Comparison of ENCODE assay signal across 30 cellular contexts in the genomic region with DNA sequence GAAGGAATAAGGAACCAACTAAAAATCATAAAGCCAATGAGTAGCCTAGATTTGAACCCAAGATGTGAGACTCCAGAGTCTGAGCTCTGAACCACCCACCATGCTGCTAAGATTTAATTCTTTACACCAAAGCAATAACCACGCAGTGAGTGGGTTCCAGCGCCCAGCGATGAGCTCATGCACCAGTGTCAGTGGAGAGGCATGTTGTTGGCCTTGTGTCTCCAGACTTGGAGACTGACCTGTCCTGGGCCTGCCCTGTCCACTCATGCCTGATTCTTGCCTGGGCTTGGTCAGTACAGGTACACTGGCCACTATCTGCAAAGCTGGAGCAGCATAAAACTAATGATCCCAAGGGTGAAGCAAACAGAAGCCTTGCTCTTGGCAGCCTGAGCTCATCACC. TPM values are rescaled to one million over a fixed set of nuclear protein-coding genes. Genes with fewer than 3 reads are reported as not detected.
"Had no signal": no experiment of that assay in that cellular context is flagged by ENCODE, and none has a peak within 500 bp of the region (broad histone marks: within the 10 kb centered on the region; RNA-seq: fewer than 3 reads in every experiment).

No MANE protein-coding gene starts in this region.

- H3K4me3 Mint-ChIP-seq: activated CD4-positive, alpha-beta memory T cell treated with anti-CD3 and anti-CD28 coated beads for 36 hours; activated CD4-positive, alpha-beta T cell treated with anti-CD3 and anti-CD28 coated beads for 36 hours; activated CD4-positive, alpha-beta T cell treated with anti-CD3 and anti-CD28 coated beads, Interleukin-2, amount 10 ng/mL, durations not matched to agents 24 days and 14 days; activated CD8-positive, alpha-beta memory T cell treated with anti-CD3 and anti-CD28 coated beads, Interleukin-2, amount 10 ng/mL, durations not matched to agents 7 days and 5 days; activated CD8-positive, alpha-beta T cell treated with anti-CD3 and anti-CD28 coated beads, Interleukin-2, amount 10 ng/mL, durations not matched to agents 7 days and 5 days; activated naive CD4-positive, alpha-beta T cell treated with anti-CD3 and anti-CD28 coated beads for 36 hours; activated naive CD4-positive, alpha-beta T cell treated with anti-CD3 and anti-CD28 coated beads, Interleukin-2, amount 50 U/mL, for 24 hours; activated naive CD8-positive, alpha-beta T cell treated with anti-CD3 and anti-CD28 coated beads, Interleukin-2, amount 10 ng/mL, durations not matched to agents 7 days and 5 days; activated T-helper 1 cell treated with anti-CD3 and anti-CD28 coated beads, Interleukin-12 subunit alpha, Interleukin-12 subunit beta, Interleukin-2, Interleukin-4 antibody, amounts not matched to agents 30 ng/mL and 10 ng/mL and 1 ng/mL, durations not matched to agents 14 hours and 24 hours and 36 hours; brain; central memory CD8-positive, alpha-beta T cell; dendritic cell treated with granulocyte-macrophage colony-stimulating factor and Interleukin-4, amounts not matched to agents 40 ng/mL and 50 ng/mL, for 4 days; endodermal cell had no signal

- H3K36me3 ChIP-seq: ascending aorta, breast epithelium, cardiac muscle cell had no signal

- H3K27ac ChIP-seq: ascending aorta, cardiac muscle cell, dorsolateral prefrontal cortex had no signal

- H3K4me1 ChIP-seq: ascending aorta had no signal

- H3K9me3 Mint-ChIP-seq: activated CD4-positive, alpha-beta memory T cell treated with anti-CD3 and anti-CD28 coated beads for 36 hours; activated CD4-positive, alpha-beta T cell treated with anti-CD3 and anti-CD28 coated beads, Interleukin-2, amount 10 ng/mL, durations not matched to agents 24 days and 14 days; activated naive CD4-positive, alpha-beta T cell treated with anti-CD3 and anti-CD28 coated beads for 36 hours; activated naive CD4-positive, alpha-beta T cell treated with anti-CD3 and anti-CD28 coated beads, Interleukin-2, amount 50 U/mL, for 24 hours; activated naive CD8-positive, alpha-beta T cell treated with anti-CD3 and anti-CD28 coated beads, Interleukin-2, amount 10 ng/mL, durations not matched to agents 7 days and 5 days; activated T-helper 1 cell treated with anti-CD3 and anti-CD28 coated beads, Interleukin-12 subunit alpha, Interleukin-12 subunit beta, Interleukin-2, Interleukin-4 antibody, amounts not matched to agents 30 ng/mL and 10 ng/mL and 1 ng/mL, durations not matched to agents 14 hours and 24 hours and 36 hours; activated T-helper 2 cell treated with anti-CD3 and anti-CD28 coated beads, Interferon-gamma antibody, Interleukin-2, Interleukin-4, amounts not matched to agents 10 μg/mL and 5 μg/mL and 100 μg/mL, durations not matched to agents 14 hours and 24 hours and 36 hours; brain; central memory CD8-positive, alpha-beta T cell; dendritic cell treated with granulocyte-macrophage colony-stimulating factor and Interleukin-4, amounts not matched to agents 40 ng/mL and 50 ng/mL, for 4 days; endodermal cell had no signal

- H3K36me3 Mint-ChIP-seq: activated CD4-positive, alpha-beta memory T cell treated with anti-CD3 and anti-CD28 coated beads for 36 hours; activated CD8-positive, alpha-beta memory T cell treated with anti-CD3 and anti-CD28 coated beads, Interleukin-2, amount 10 ng/mL, durations not matched to agents 7 days and 5 days; activated naive CD4-positive, alpha-beta T cell treated with anti-CD3 and anti-CD28 coated beads, Interleukin-2, amount 50 U/mL, for 24 hours; activated naive CD8-positive, alpha-beta T cell treated with anti-CD3 and anti-CD28 coated beads, Interleukin-2, amount 10 ng/mL, durations not matched to agents 7 days and 5 days; brain had no signal

- H3K27ac Mint-ChIP-seq: activated CD4-positive, alpha-beta memory T cell treated with anti-CD3 and anti-CD28 coated beads for 36 hours; activated CD4-positive, alpha-beta T cell treated with anti-CD3 and anti-CD28 coated beads for 36 hours; activated CD4-positive, alpha-beta T cell treated with anti-CD3 and anti-CD28 coated beads, Interleukin-2, amount 10 ng/mL, durations not matched to agents 24 days and 14 days; activated CD8-positive, alpha-beta memory T cell treated with anti-CD3 and anti-CD28 coated beads, Interleukin-2, amount 10 ng/mL, durations not matched to agents 7 days and 5 days; activated CD8-positive, alpha-beta T cell treated with anti-CD3 and anti-CD28 coated beads, Interleukin-2, amount 10 ng/mL, durations not matched to agents 7 days and 5 days; activated naive CD4-positive, alpha-beta T cell treated with anti-CD3 and anti-CD28 coated beads for 36 hours; activated naive CD4-positive, alpha-beta T cell treated with anti-CD3 and anti-CD28 coated beads, Interleukin-2, amount 50 U/mL, for 24 hours; activated naive CD8-positive, alpha-beta T cell treated with anti-CD3 and anti-CD28 coated beads, Interleukin-2, amount 10 ng/mL, durations not matched to agents 7 days and 5 days; activated T-helper 1 cell treated with anti-CD3 and anti-CD28 coated beads, Interleukin-12 subunit alpha, Interleukin-12 subunit beta, Interleukin-2, Interleukin-4 antibody, amounts not matched to agents 30 ng/mL and 10 ng/mL and 1 ng/mL, durations not matched to agents 14 hours and 24 hours and 36 hours; activated T-helper 2 cell treated with anti-CD3 and anti-CD28 coated beads, Interferon-gamma antibody, Interleukin-2, Interleukin-4, amounts not matched to agents 10 μg/mL and 5 μg/mL and 100 μg/mL, durations not matched to agents 14 hours and 24 hours and 36 hours; brain; dendritic cell treated with granulocyte-macrophage colony-stimulating factor and Interleukin-4, amounts not matched to agents 40 ng/mL and 50 ng/mL, for 4 days; endodermal cell had no signal

- FAIRE-seq: frontal cortex had no signal

- H3K4me3 ChIP-seq: ascending aorta, breast epithelium, cardiac muscle cell, coronary artery, dorsolateral prefrontal cortex had no signal

- H3K9me3 ChIP-seq: ascending aorta, breast epithelium had no signal

- DNase-seq: activated CD4-positive, alpha-beta memory T cell treated with anti-CD3 and anti-CD28 coated beads for 36 hours; activated CD4-positive, alpha-beta T cell treated with anti-CD3 and anti-CD28 coated beads for 36 hours; activated CD4-positive, alpha-beta T cell treated with anti-CD3 and anti-CD28 coated beads, Interleukin-2, amount 10 ng/mL, durations not matched to agents 24 days and 14 days; activated CD4-positive, CD25-positive, alpha-beta regulatory T cell; activated CD4-positive, CD25-positive, alpha-beta regulatory T cell treated with anti-CD3 and anti-CD28 coated beads, Interleukin-2, amount 50 U/mL, for 72 hours; activated CD8-positive, alpha-beta memory T cell treated with anti-CD3 and anti-CD28 coated beads, Interleukin-2, amount 10 ng/mL, durations not matched to agents 7 days and 5 days; activated CD8-positive, alpha-beta memory T cell treated with anti-CD3 and anti-CD28 coated beads, Interleukin-2, amount 50 U/mL, for 4 hours; activated CD8-positive, alpha-beta T cell treated with anti-CD3 and anti-CD28 coated beads, Interleukin-2, amount 10 ng/mL, durations not matched to agents 7 days and 5 days; activated effector memory CD4-positive, alpha-beta T cell treated with anti-CD3 and anti-CD28 coated beads, Interleukin-2, amount 50 U/mL, for 16 hours; activated naive CD4-positive, alpha-beta T cell treated with anti-CD3 and anti-CD28 coated beads for 36 hours; activated naive CD8-positive, alpha-beta T cell treated with anti-CD3 and anti-CD28 coated beads, Interleukin-2, amount 10 ng/mL, durations not matched to agents 7 days and 5 days; activated T-cell treated with anti-CD3 and anti-CD28 coated beads, Interleukin-2, amount 50 U/mL, for 1 hour; activated T-cell treated with anti-CD3 and anti-CD28 coated beads, Interleukin-2, amount 50 U/mL, for 48 hours; dorsolateral prefrontal cortex; effector memory CD4-positive, alpha-beta T cell; endodermal cell; foreskin fibroblast; T-helper 2 cell had no signal

- H3K27me3 ChIP-seq: ascending aorta, breast epithelium, cardiac muscle cell, dorsolateral prefrontal cortex had no signal

- H3K4me1 Mint-ChIP-seq: activated CD4-positive, alpha-beta T cell treated with anti-CD3 and anti-CD28 coated beads for 36 hours; activated CD4-positive, alpha-beta T cell treated with anti-CD3 and anti-CD28 coated beads, Interleukin-2, amount 10 ng/mL, durations not matched to agents 24 days and 14 days; activated naive CD4-positive, alpha-beta T cell treated with anti-CD3 and anti-CD28 coated beads, Interleukin-2, amount 50 U/mL, for 24 hours; central memory CD8-positive, alpha-beta T cell had no signal

RNA-seq across cellular contexts. Expression of gene TIMP3, which starts 53.9 kb away (rescaled TPM):
- total RNA-seq: activated CD4-positive, alpha-beta memory T cell treated with anti-CD3 and anti-CD28 coated beads for 36 hours; activated CD4-positive, alpha-beta T cell treated with anti-CD3 and anti-CD28 coated beads for 36 hours; activated CD4-positive, alpha-beta T cell treated with anti-CD3 and anti-CD28 coated beads, Interleukin-2, amount 10 ng/mL, durations not matched to agents 24 days and 14 days; activated CD8-positive, alpha-beta memory T cell treated with anti-CD3 and anti-CD28 coated beads, Interleukin-2, amount 10 ng/mL, durations not matched to agents 7 days and 5 days; activated CD8-positive, alpha-beta T cell treated with anti-CD3 and anti-CD28 coated beads, Interleukin-2, amount 10 ng/mL, durations not matched to agents 7 days and 5 days; activated naive CD4-positive, alpha-beta T cell treated with anti-CD3 and anti-CD28 coated beads for 36 hours; activated T-helper 1 cell treated with anti-CD3 and anti-CD28 coated beads, Interleukin-12 subunit alpha, Interleukin-12 subunit beta, Interleukin-2, Interleukin-4 antibody, amounts not matched to agents 30 ng/mL and 10 ng/mL and 1 ng/mL, durations not matched to agents 14 hours and 24 hours and 36 hours; T-helper 1 cell treated with Interleukin-12 subunit alpha and Interleukin-12 subunit beta and Interleukin-4 antibody, amounts not matched to agents 30 ng/mL and 1 ng/mL, for 36 hours had no signal
